ENCODE assay signal across 2 cellular contexts in the genomic region with DNA sequence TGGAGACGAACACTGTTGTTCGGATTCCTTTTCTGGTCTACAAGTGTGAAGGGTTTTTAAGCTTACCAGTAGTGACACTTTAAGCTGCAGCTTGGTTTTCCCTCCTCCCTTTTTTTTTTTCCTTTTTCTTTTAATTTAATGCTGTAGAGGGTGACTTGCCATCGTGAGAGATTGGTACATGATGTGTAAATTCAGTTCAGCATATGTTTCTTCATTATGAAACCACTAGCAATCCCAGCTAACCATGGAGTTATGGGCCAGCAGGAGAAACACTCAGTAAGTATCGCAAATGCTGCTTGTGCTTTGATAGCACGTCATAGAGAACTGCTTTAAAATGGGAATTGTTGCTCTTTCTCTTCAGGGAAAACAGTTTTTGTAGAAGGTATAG.
TF ChIP-seq lines count a peak whose summit lies in the region.

No MANE protein-coding gene starts in this region.

TF ChIP-seq in HepG2, 621 proteins besides CTCF, POLR2A, EP300 and RAD21 (continued from another document):
- TF ChIP-seq, protein P1, sequence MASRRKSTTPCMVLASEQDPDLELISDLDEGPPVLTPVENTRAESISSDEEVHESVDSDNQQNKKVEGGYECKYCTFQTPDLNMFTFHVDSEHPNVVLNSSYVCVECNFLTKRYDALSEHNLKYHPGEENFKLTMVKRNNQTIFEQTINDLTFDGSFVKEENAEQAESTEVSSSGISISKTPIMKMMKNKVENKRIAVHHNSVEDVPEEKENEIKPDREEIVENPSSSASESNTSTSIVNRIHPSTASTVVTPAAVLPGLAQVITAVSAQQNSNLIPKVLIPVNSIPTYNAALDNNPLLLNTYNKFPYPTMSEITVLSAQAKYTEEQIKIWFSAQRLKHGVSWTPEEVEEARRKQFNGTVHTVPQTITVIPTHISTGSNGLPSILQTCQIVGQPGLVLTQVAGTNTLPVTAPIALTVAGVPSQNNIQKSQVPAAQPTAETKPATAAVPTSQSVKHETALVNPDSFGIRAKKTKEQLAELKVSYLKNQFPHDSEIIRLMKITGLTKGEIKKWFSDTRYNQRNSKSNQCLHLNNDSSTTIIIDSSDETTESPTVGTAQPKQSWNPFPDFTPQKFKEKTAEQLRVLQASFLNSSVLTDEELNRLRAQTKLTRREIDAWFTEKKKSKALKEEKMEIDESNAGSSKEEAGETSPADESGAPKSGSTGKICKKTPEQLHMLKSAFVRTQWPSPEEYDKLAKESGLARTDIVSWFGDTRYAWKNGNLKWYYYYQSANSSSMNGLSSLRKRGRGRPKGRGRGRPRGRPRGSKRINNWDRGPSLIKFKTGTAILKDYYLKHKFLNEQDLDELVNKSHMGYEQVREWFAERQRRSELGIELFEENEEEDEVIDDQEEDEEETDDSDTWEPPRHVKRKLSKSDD (CRISPR knock-in tag; IDR thresholded peaks at IDR 0.05; ENCODE audit: low read depth), result no peak
- TF ChIP-seq PITX1 (CRISPR knock-in tag; IDR thresholded peaks at IDR 0.05) (no peak), ZNF326 (CRISPR knock-in tag; IDR thresholded peaks at IDR 0.05; ENCODE audit: borderline replicate concordance) (no peak), ZBTB8A (CRISPR knock-in tag; IDR thresholded peaks at IDR 0.05; ENCODE audit: borderline replicate concordance, low read depth) (no peak), ZNF619 (CRISPR knock-in tag; IDR thresholded peaks at IDR 0.05) (no peak), ZNF589 (CRISPR knock-in tag; conservative IDR thresholded peaks at IDR 0.05) (no peak), ZNF839 (CRISPR knock-in tag; IDR thresholded peaks at IDR 0.05; ENCODE audit: borderline replicate concordance) (no peak), KAT2B (IDR thresholded peaks at IDR 0.05; ENCODE audit: borderline replicate concordance, low read depth, low read length) (no peak), ZNF782 (CRISPR knock-in tag; IDR thresholded peaks at IDR 0.05; ENCODE audit: borderline replicate concordance) (no peak), KDM2A (CRISPR knock-in tag; IDR thresholded peaks at IDR 0.05; ENCODE audit: borderline replicate concordance, low read depth) (no peak), ZNF446 (CRISPR knock-in tag; IDR thresholded peaks at IDR 0.05) (no peak), ZMYM3 (CRISPR knock-in tag; IDR thresholded peaks at IDR 0.05) (no peak), CBFB (CRISPR knock-in tag; IDR thresholded peaks at IDR 0.05) (no peak), ZNF563 (CRISPR knock-in tag; IDR thresholded peaks at IDR 0.05) (no peak), JUN (CRISPR knock-in tag; IDR thresholded peaks at IDR 0.05) (no peak)
TF ChIP-seq in HepG2: peak in this region for 0.

TF ChIP-seq in neural cell, 6 proteins besides CTCF, POLR2A, EP300 and RAD21 (continued from another document):
- TF ChIP-seq, protein P2, sequence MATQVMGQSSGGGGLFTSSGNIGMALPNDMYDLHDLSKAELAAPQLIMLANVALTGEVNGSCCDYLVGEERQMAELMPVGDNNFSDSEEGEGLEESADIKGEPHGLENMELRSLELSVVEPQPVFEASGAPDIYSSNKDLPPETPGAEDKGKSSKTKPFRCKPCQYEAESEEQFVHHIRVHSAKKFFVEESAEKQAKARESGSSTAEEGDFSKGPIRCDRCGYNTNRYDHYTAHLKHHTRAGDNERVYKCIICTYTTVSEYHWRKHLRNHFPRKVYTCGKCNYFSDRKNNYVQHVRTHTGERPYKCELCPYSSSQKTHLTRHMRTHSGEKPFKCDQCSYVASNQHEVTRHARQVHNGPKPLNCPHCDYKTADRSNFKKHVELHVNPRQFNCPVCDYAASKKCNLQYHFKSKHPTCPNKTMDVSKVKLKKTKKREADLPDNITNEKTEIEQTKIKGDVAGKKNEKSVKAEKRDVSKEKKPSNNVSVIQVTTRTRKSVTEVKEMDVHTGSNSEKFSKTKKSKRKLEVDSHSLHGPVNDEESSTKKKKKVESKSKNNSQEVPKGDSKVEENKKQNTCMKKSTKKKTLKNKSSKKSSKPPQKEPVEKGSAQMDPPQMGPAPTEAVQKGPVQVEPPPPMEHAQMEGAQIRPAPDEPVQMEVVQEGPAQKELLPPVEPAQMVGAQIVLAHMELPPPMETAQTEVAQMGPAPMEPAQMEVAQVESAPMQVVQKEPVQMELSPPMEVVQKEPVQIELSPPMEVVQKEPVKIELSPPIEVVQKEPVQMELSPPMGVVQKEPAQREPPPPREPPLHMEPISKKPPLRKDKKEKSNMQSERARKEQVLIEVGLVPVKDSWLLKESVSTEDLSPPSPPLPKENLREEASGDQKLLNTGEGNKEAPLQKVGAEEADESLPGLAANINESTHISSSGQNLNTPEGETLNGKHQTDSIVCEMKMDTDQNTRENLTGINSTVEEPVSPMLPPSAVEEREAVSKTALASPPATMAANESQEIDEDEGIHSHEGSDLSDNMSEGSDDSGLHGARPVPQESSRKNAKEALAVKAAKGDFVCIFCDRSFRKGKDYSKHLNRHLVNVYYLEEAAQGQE (IDR thresholded peaks at IDR 0.05; ENCODE audit: borderline replicate concordance), result no peak
